Comparison of ENCODE assay signal across 13 cellular contexts in the genomic region with DNA sequence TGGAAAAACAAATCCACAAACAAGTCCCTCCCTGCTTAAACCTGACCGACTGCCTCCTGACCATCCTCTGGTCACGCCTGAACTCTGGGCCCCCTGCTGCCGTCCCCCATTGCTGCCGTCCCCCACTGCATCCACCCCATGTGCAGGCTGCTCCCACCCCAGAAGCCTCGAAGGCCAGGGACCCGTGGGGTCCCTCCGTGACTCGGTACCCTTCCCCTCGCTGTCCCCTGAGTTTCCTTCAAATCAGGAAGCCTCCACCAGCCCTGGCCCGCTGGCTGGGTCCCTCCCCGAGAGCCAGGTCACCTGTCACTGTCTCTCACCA. TPM values are rescaled to one million over a fixed set of nuclear protein-coding genes. Genes with fewer than 3 reads are reported as not detected.
DNase-seq lines count a peak whose midpoint lies in the region; ATAC-seq and TF ChIP-seq lines count a peak whose summit lies in the region.
"Had no signal": no experiment of that assay in that cellular context is flagged by ENCODE, and none has a peak within 500 bp of the region (broad histone marks: within the 10 kb centered on the region; RNA-seq: fewer than 3 reads in every experiment).

No MANE protein-coding gene starts in this region.

- no peak overlapping the region for H2AFZ ChIP-seq in osteoblast (ENCODE audit: low read length)

- H3K27me3 ChIP-seq in WERI-Rb-1 (ENCODE audit: insufficient read depth, low read depth, severe bottlenecking) = no peaks in the 10 kb centered on the region
- H3K27me3 ChIP-seq in osteoblast (ENCODE audit: insufficient read depth, low read length) = peaks cover 3% of the 10 kb centered on the region
- H3K27me3 ChIP-seq: BE2C had no signal

- peaks cover 8% of the 10 kb centered on the region for H3K27me3 Mint-ChIP-seq in stimulated activated naive CD8-positive, alpha-beta T cell treated with anti-CD3 and anti-CD28 coated beads, Interleukin-15, amount 100 ng/mL, for 72 hours
- H3K27me3 Mint-ChIP-seq: CD4-positive, CD25-positive, alpha-beta regulatory T cell had no signal

- peaks cover 2% of the 10 kb centered on the region for H4K20me1 ChIP-seq in osteoblast (ENCODE audit: insufficient read depth, low read length)

- H3K27ac ChIP-seq in WERI-Rb-1 (peak overlapping the region; percentile 22), osteoblast (ENCODE audit: low read depth, low read length) (no peak overlapping the region)

- H3K36me3 ChIP-seq in WERI-Rb-1 (no peaks in the 10 kb centered on the region), osteoblast (ENCODE audit: insufficient read depth, low read length) (no peaks in the 10 kb centered on the region)
- H3K36me3 ChIP-seq: BE2C had no signal

- H3K4me3 ChIP-seq in WERI-Rb-1 (ENCODE audit: low read depth, low read length) (no peak overlapping the region), osteoblast (ENCODE audit: insufficient read depth, low read length) (no peak overlapping the region)

- H3K9me3 ChIP-seq in WERI-Rb-1 (ENCODE audit: severe bottlenecking) (peaks cover 11% of the 10 kb centered on the region), osteoblast (ENCODE audit: low read depth, low read length) (no peaks in the 10 kb centered on the region)
- H3K9me3 ChIP-seq: BE2C had no signal

- no peak for DNase-seq in stimulated activated naive CD8-positive, alpha-beta T cell treated with anti-CD3 and anti-CD28 coated beads, Interleukin-15, amount 100 ng/mL, for 72 hours
- no peak for DNase-seq in stimulated activated naive CD8-positive, alpha-beta T cell treated with anti-CD3 and anti-CD28 coated beads, Interleukin-15, Interleukin-2, amounts not matched to agents 100 U/mL and 50 U/mL, for 24 hours
- DNase-seq in WERI-Rb-1 (no peak), osteoblast (ENCODE audit: insufficient read length, low spot score, missing footprints) (peak; percentile 51), NCI-H69 (lab: John Stamatoyannopoulos, UW) (no peak), HT-29 (ENCODE audit: low spot score) (no peak)
- DNase-seq: COR-L47 had no signal

- no peak overlapping the region for H3K4me2 ChIP-seq in osteoblast (ENCODE audit: insufficient read depth, low read length)

- no peaks in the 10 kb centered on the region for H3K79me2 ChIP-seq in osteoblast (ENCODE audit: insufficient read depth, low read length)

- no peak overlapping the region for H3K4me3 Mint-ChIP-seq in stimulated activated naive CD8-positive, alpha-beta T cell treated with anti-CD3 and anti-CD28 coated beads, Interleukin-15, amount 100 ng/mL, for 72 hours
- H3K4me3 Mint-ChIP-seq: CD4-positive, CD25-positive, alpha-beta regulatory T cell; HFFc6 had no signal

- peaks cover 0 to 13% of the 10 kb centered on the region in 2 donors for H3K9me3 Mint-ChIP-seq in stimulated activated naive CD8-positive, alpha-beta T cell treated with anti-CD3 and anti-CD28 coated beads, Interleukin-15, amount 100 ng/mL, for 72 hours
- H3K9me3 Mint-ChIP-seq: HFFc6 had no signal

- H3K27ac Mint-ChIP-seq in stimulated activated naive CD8-positive, alpha-beta T cell treated with anti-CD3 and anti-CD28 coated beads, Interleukin-15, amount 100 ng/mL, for 72 hours = no peak overlapping the region
- H3K27ac Mint-ChIP-seq: CD4-positive, CD25-positive, alpha-beta regulatory T cell; CD8-positive, alpha-beta memory T cell; HFFc6 had no signal

- no peaks in the 10 kb centered on the region for H3K4me1 ChIP-seq in osteoblast (ENCODE audit: insufficient read depth, low read length)
- H3K4me1 ChIP-seq: BE2C had no signal

- peak; percentile 10 for ATAC-seq in stimulated activated naive CD8-positive, alpha-beta T cell treated with anti-CD3 and anti-CD28 coated beads, Interleukin-15, amount 100 ng/mL, for 72 hours
- no peak for ATAC-seq in stimulated activated naive CD8-positive, alpha-beta T cell treated with anti-CD3 and anti-CD28 coated beads, Interleukin-15, Interleukin-2, amounts not matched to agents 100 U/mL and 50 U/mL, for 24 hours
- no peak for ATAC-seq in HG03139 (IDR thresholded peaks at IDR 0.05; ENCODE audit: unreplicated experiment)

- no peaks in the 10 kb centered on the region for H3K4me1 Mint-ChIP-seq in stimulated activated naive CD8-positive, alpha-beta T cell treated with anti-CD3 and anti-CD28 coated beads, Interleukin-15, amount 100 ng/mL, for 72 hours
- H3K4me1 Mint-ChIP-seq: CD4-positive, CD25-positive, alpha-beta regulatory T cell; CD8-positive, alpha-beta memory T cell had no signal

- TF ChIP-seq CTCF in WERI-Rb-1 (IDR thresholded peaks at IDR 0.05; ENCODE audit: low read depth, low read length) = no peak
- TF ChIP-seq CTCF in osteoblast (IDR thresholded peaks at IDR 0.05; ENCODE audit: extremely low read depth, low read depth, low read length) = no peak

RNA-seq across cellular contexts. Expression of a gene that starts 17.9 kb away (rescaled TPM):
- total RNA-seq in osteoblast = not detected in 2 replicates
- total RNA-seq in HT-29 (2014; rRNA removed; shearing (Covaris generic)) = 1.6 and 3.0 TPM in 2 replicates
- total RNA-seq: CD4-positive, CD25-positive, alpha-beta regulatory T cell; CD8-positive, alpha-beta memory T cell; H7; HFFc6 had no signal

RNA-seq across cellular contexts. Expression of a gene that starts 30.7 kb away (rescaled TPM):
- under 0.01 TPM in 1 of 2 replicates, not detected in the other for total RNA-seq in osteoblast
- not detected in 2 replicates for total RNA-seq in HT-29 (2014; rRNA removed; shearing (Covaris generic))
- total RNA-seq: CD4-positive, CD25-positive, alpha-beta regulatory T cell; HFFc6 had no signal

RNA-seq across cellular contexts. Expression of a gene that starts 45.2 kb away (rescaled TPM):
- not detected in 2 replicates for total RNA-seq in osteoblast
- 20.7 and 24.5 TPM in 2 replicates for total RNA-seq in HT-29 (2014; rRNA removed; shearing (Covaris generic))
- total RNA-seq: CD4-positive, CD25-positive, alpha-beta regulatory T cell; CD8-positive, alpha-beta memory T cell; H7; HFFc6 had no signal

RNA-seq across cellular contexts. Expression of a gene that starts 55.4 kb away (rescaled TPM):
- total RNA-seq in osteoblast = under 0.01 TPM in 2 replicates
- total RNA-seq in HT-29 (2014; rRNA removed; shearing (Covaris generic)) = not detected in 2 replicates
- total RNA-seq: CD4-positive, CD25-positive, alpha-beta regulatory T cell; CD8-positive, alpha-beta memory T cell; HFFc6 had no signal

Comparison
In these comparisons a context has a peak if more than half of its experiments do, and no peak if none do; other contexts are left out.
1. RNA of a gene that starts 45.2 kb away (total RNA-seq): 20.7 to 24.5 TPM in HT-29; not detected in osteoblast; every median in the first group is over 10 times any median in the second.